Comparison of ENCODE assay signal across 16 cellular contexts in the genomic region with DNA sequence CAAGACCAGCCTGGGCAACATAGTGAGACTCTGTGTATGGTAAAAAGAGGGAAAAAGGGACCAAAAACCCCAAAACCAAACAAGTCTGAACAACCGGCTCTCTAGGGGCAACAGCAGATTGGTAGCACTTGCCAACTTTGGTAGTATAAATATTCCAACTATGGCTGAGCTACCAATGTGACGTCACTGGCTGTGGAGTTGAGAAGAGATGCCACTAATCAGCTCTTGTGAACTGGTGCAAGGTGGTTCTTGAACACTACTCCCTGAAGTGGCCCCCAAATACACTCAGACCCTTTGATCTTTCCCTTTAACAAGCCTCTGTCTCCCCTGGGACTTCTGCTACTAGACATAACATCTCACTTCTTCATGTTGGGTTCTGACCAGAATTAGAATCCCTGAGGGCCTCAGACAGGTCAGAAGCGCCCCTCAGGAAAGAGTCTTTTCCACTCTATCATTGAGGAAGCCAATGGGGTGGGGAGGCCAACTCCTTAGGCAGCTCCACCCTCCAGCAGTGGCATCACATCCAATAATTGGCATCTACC. TPM values are rescaled to one million over a fixed set of nuclear protein-coding genes. Genes with fewer than 3 reads are reported as not detected.
A peak's percentile ranks its signal among the peaks of the same experiment; 100 is the strongest.
DNase-seq lines count a peak whose midpoint lies in the region; ATAC-seq, FAIRE-seq and TF ChIP-seq lines count a peak whose summit lies in the region.
"Had no signal": no experiment of that assay in that cellular context is flagged by ENCODE, and none has a peak within 500 bp of the region (broad histone marks: within the 10 kb centered on the region; RNA-seq: fewer than 3 reads in every experiment).

No MANE protein-coding gene starts in this region.

- H3K9me3 Mint-ChIP-seq in activated naive CD4-positive, alpha-beta T cell treated with anti-CD3 and anti-CD28 coated beads for 36 hours = no peaks in the 10 kb centered on the region
- H3K9me3 Mint-ChIP-seq in activated naive CD4-positive, alpha-beta T cell treated with anti-CD3 and anti-CD28 coated beads, Interleukin-2, amount 10 ng/mL, durations not matched to agents 7 days and 5 days = no peaks in the 10 kb centered on the region
- no peaks in the 10 kb centered on the region for H3K9me3 Mint-ChIP-seq in activated naive CD8-positive, alpha-beta T cell treated with anti-CD3 and anti-CD28 coated beads, Interleukin-2, amount 50 U/mL, for 24 hours
- H3K9me3 Mint-ChIP-seq: nephron had no signal

- no peaks in the 10 kb centered on the region for H3K4me1 Mint-ChIP-seq in activated naive CD4-positive, alpha-beta T cell treated with anti-CD3 and anti-CD28 coated beads for 36 hours (ENCODE audit: low read depth)
- H3K4me1 Mint-ChIP-seq in activated naive CD4-positive, alpha-beta T cell treated with anti-CD3 and anti-CD28 coated beads, Interleukin-2, amount 10 ng/mL, durations not matched to agents 7 days and 5 days = no peaks in the 10 kb centered on the region
- peaks cover 10% of the 10 kb centered on the region for H3K4me1 Mint-ChIP-seq in activated naive CD8-positive, alpha-beta T cell treated with anti-CD3 and anti-CD28 coated beads, Interleukin-2, amount 50 U/mL, for 24 hours

- H3K4me3 Mint-ChIP-seq in activated naive CD4-positive, alpha-beta T cell treated with anti-CD3 and anti-CD28 coated beads for 36 hours = no peak overlapping the region
- H3K4me3 Mint-ChIP-seq in activated naive CD4-positive, alpha-beta T cell treated with anti-CD3 and anti-CD28 coated beads, Interleukin-2, amount 10 ng/mL, durations not matched to agents 7 days and 5 days = no peak overlapping the region
- H3K4me3 Mint-ChIP-seq in activated naive CD8-positive, alpha-beta T cell treated with anti-CD3 and anti-CD28 coated beads, Interleukin-2, amount 50 U/mL, for 24 hours = no peak overlapping the region
- H3K4me3 Mint-ChIP-seq: nephron had no signal

- POLR2A ChIA-PET in GM10248 (lab: Yijun Ruan, JAX) = no interaction called here

- CTCF ChIA-PET in GM10248 (lab: Yijun Ruan, JAX) = interaction anchor here (1.1 to 1.2 kb wide), 3 partner anchors 10 to 28 kb away, joined by 3 read pairs; no protein-coding TSS in a partner anchor
- CTCF ChIA-PET in activated naive CD4-positive, alpha-beta T cell treated with anti-CD3 and anti-CD28 coated beads for 36 hours (lab: Charles Lee) = no interaction called here
- CTCF ChIA-PET in activated naive CD4-positive, alpha-beta T cell treated with anti-CD3 and anti-CD28 coated beads, Interleukin-2, amount 10 ng/mL, durations not matched to agents 7 days and 5 days (lab: Charles Lee) = no interaction called here

- H3K27ac ChIP-seq in colonic mucosa (peak overlapping the region; percentile 15), gastrocnemius medialis (peak overlapping the region in 3 of 4 donors; percentile 72 to 76 (median 74))

- no peaks in the 10 kb centered on the region for H3K27me3 Mint-ChIP-seq in activated naive CD4-positive, alpha-beta T cell treated with anti-CD3 and anti-CD28 coated beads for 36 hours (ENCODE audit: low read depth)
- H3K27me3 Mint-ChIP-seq in activated naive CD4-positive, alpha-beta T cell treated with anti-CD3 and anti-CD28 coated beads, Interleukin-2, amount 10 ng/mL, durations not matched to agents 7 days and 5 days = peaks cover 11% of the 10 kb centered on the region
- peaks cover 5% of the 10 kb centered on the region for H3K27me3 Mint-ChIP-seq in activated naive CD8-positive, alpha-beta T cell treated with anti-CD3 and anti-CD28 coated beads, Interleukin-2, amount 50 U/mL, for 24 hours

- DNase-seq in GM12892 (ENCODE audit: insufficient read length) (no peak), colonic mucosa (no peak), gastrocnemius medialis (no peak), GM10248 (ENCODE audit: extremely low spot score) (no peak)
- DNase-seq in activated naive CD4-positive, alpha-beta T cell treated with anti-CD3 and anti-CD28 coated beads for 36 hours = no peak
- DNase-seq in activated naive CD4-positive, alpha-beta T cell treated with anti-CD3 and anti-CD28 coated beads, Interleukin-2, amount 10 ng/mL, durations not matched to agents 7 days and 5 days = no peak
- DNase-seq in activated naive CD8-positive, alpha-beta T cell treated with anti-CD3 and anti-CD28 coated beads, Interleukin-2, amount 50 U/mL, for 24 hours = no peak
- DNase-seq: activated effector memory CD4-positive, alpha-beta T cell treated with Interleukin-2 at 50 U/mL for 16 hours; cerebellar nuclear complex; DND-41; Kasumi-1; NCI-H2081 treated with DMSO at 0.1 percent for 48 hours; stimulated activated CD4-positive, alpha-beta T cell treated with anti-CD3 and anti-CD28 coated beads, Interleukin-12 subunit alpha, Interleukin-12 subunit beta, amount 100 ng/mL, for 4 hours; T-helper 1 cell had no signal

- H3K9me3 ChIP-seq in colonic mucosa (no peaks in the 10 kb centered on the region), gastrocnemius medialis (no peaks in the 10 kb centered on the region)

- TF ChIP-seq CTCF in colonic mucosa (IDR thresholded peaks at IDR 0.05) (no peak), gastrocnemius medialis (IDR thresholded peaks at IDR 0.05 in 4 of 5, conservative IDR thresholded peaks at IDR 0.05 in 1 of 5) (no peak), GM10248 (IDR thresholded peaks at IDR 0.05; ENCODE audit: control extremely low read depth, extremely low read depth, low read depth, missing control alignments) (no peak)

- intact Hi-C loops in colonic mucosa (cut with DNase I) = no loop called here
- intact Hi-C loops in gastrocnemius medialis (cut with DNase I; ENCODE audit: low total_unique reads) = loop anchor here (2.0 kb wide), 1 partner anchor 25 kb away; no protein-coding TSS in a partner anchor
- intact Hi-C loops in activated naive CD4-positive, alpha-beta T cell treated with anti-CD3 and anti-CD28 coated beads for 36 hours (cut with micrococcal nuclease) = no loop called here

- H3K4me3 ChIP-seq in colonic mucosa = no peak overlapping the region
- H3K4me3 ChIP-seq in gastrocnemius medialis = no peak overlapping the region

- ATAC-seq in HG02943 (IDR thresholded peaks at IDR 0.05; ENCODE audit: low read depth, unreplicated experiment) (peak; percentile 42), gastrocnemius medialis (no peak)
- ATAC-seq in activated naive CD8-positive, alpha-beta T cell treated with anti-CD3 and anti-CD28 coated beads, Interleukin-2, amount 50 U/mL, for 24 hours = no peak

- no peak overlapping the region for H3K9ac ChIP-seq in colonic mucosa (ENCODE audit: low read depth in 2 of 2, low read length in 2 of 2)

- TF ChIP-seq POLR2A in GM12892 (IDR thresholded peaks at IDR 0.05; ENCODE audit: low read depth, low read length) (no peak), gastrocnemius medialis (IDR thresholded peaks at IDR 0.05) (no peak)

- no peaks in the 10 kb centered on the region for H3K36me3 Mint-ChIP-seq in activated naive CD4-positive, alpha-beta T cell treated with anti-CD3 and anti-CD28 coated beads for 36 hours (ENCODE audit: low read depth)
- no peaks in the 10 kb centered on the region for H3K36me3 Mint-ChIP-seq in activated naive CD4-positive, alpha-beta T cell treated with anti-CD3 and anti-CD28 coated beads, Interleukin-2, amount 10 ng/mL, durations not matched to agents 7 days and 5 days
- no peaks in the 10 kb centered on the region for H3K36me3 Mint-ChIP-seq in activated naive CD8-positive, alpha-beta T cell treated with anti-CD3 and anti-CD28 coated beads, Interleukin-2, amount 50 U/mL, for 24 hours (ENCODE audit: low read depth)

- peaks cover 7% of the 10 kb centered on the region for H3K4me1 ChIP-seq in colonic mucosa
- H3K4me1 ChIP-seq in gastrocnemius medialis = peaks cover 18 to 32% of the 10 kb centered on the region in 2 donors

- H3K36me3 ChIP-seq in colonic mucosa (peaks cover 5% of the 10 kb centered on the region), gastrocnemius medialis (no peaks in the 10 kb centered on the region)

- in situ Hi-C loops in gastrocnemius medialis (cut with MboI; ENCODE audit: low sequenced_read_pairs in 4 of 4) = no loop called here

- FAIRE-seq in GM12892 (lab: Jason Lieb, UNC) = peak; percentile 38

- H3K27me3 ChIP-seq in colonic mucosa (no peaks in the 10 kb centered on the region), gastrocnemius medialis (no peaks in the 10 kb centered on the region)

- no peak overlapping the region for H3K27ac Mint-ChIP-seq in activated naive CD4-positive, alpha-beta T cell treated with anti-CD3 and anti-CD28 coated beads for 36 hours
- H3K27ac Mint-ChIP-seq in activated naive CD4-positive, alpha-beta T cell treated with anti-CD3 and anti-CD28 coated beads, Interleukin-2, amount 10 ng/mL, durations not matched to agents 7 days and 5 days = no peak overlapping the region
- H3K27ac Mint-ChIP-seq in activated naive CD8-positive, alpha-beta T cell treated with anti-CD3 and anti-CD28 coated beads, Interleukin-2, amount 50 U/mL, for 24 hours = no peak overlapping the region

RNA-seq across cellular contexts. Expression of a gene that starts 49.1 kb away (rescaled TPM):
- polyA plus RNA-seq in GM12892 (2012; ENCODE audit: missing spikeins) = 4,980 TPM
- total RNA-seq in colonic mucosa (1,000 to 10,000 TPM in 1 of 2 donors, 100 to 1,000 TPM in 1; 701 to 1,045 TPM), gastrocnemius medialis (100 to 1,000 TPM; 598 to 693 (median 633) TPM)
- 1,000 to 10,000 TPM; 1,157 to 1,188 TPM for total RNA-seq in activated naive CD4-positive, alpha-beta T cell treated with anti-CD3 and anti-CD28 coated beads for 36 hours

RNA-seq across cellular contexts. Expression of a gene that starts 49.3 kb away (rescaled TPM):
- polyA plus RNA-seq in GM12892 (2012; ENCODE audit: missing spikeins) = 9.0 TPM
- total RNA-seq in colonic mucosa (10 to 100 TPM in 1 of 2 donors, 1 to 10 TPM in 1; 5.9 to 10.6 TPM), gastrocnemius medialis (1 to 10 TPM in 2 of 4 donors, under 1 TPM in 2; 0.55 to 6.5 (median 1.1) TPM)
- 10 to 100 TPM; 16.4 to 19.1 TPM for total RNA-seq in activated naive CD4-positive, alpha-beta T cell treated with anti-CD3 and anti-CD28 coated beads for 36 hours
